Comparison of ENCODE assay signal across 13 cellular contexts in the genomic region with DNA sequence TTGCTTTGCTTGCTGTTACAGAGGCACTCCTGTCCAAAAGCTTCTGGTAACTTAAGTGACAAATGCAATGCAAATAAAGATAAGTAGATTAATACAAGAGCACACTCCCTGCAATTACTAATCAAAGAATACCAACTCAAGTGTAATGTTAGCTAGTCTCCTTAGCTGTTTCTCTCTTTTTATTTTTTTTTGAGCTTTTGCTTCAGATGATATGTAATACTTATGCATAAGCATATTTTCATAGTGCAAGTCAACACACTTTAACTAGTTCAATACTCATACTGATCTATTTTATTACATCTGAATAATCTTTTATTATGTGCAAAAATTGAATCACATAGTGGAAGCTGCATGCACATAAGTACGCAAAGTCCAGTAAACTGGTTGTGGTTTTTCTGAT. TPM values are rescaled to one million over a fixed set of nuclear protein-coding genes. Genes with fewer than 3 reads are reported as not detected.
DNase-seq lines count a peak whose midpoint lies in the region; ATAC-seq, FAIRE-seq and TF ChIP-seq lines count a peak whose summit lies in the region.
"Had no signal": no experiment of that assay in that cellular context is flagged by ENCODE, and none has a peak within 500 bp of the region (broad histone marks: within the 10 kb centered on the region; RNA-seq: fewer than 3 reads in every experiment).

No MANE protein-coding gene starts in this region.

- TF ChIP-seq CTCF in A549 (IDR thresholded peaks at IDR 0.05) (no peak), DND-41 (IDR thresholded peaks at IDR 0.05; ENCODE audit: borderline replicate concordance, extremely low read depth, low read length, poor library complexity, severe bottlenecking) (no peak), Panc1 (IDR thresholded peaks at IDR 0.05) (no peak), foreskin fibroblast (IDR thresholded peaks at IDR 0.05; ENCODE audit: low read depth, low read length) (no peak)

- H3K36me3 ChIP-seq in DND-41 (ENCODE audit: insufficient read depth, low read length), result peaks cover 2% of the 10 kb centered on the region; the same call in 1 of the 2 replicates
- no peaks in the 10 kb centered on the region for H3K36me3 ChIP-seq in Panc1 (ENCODE audit: control insufficient read depth, insufficient read depth, low read length)

- H3K4me1 ChIP-seq in A549, result peaks cover 43% of the 10 kb centered on the region
- H3K4me1 ChIP-seq in DND-41 (ENCODE audit: insufficient read depth, low read length), result peaks cover 68% of the 10 kb centered on the region
- peaks cover 6% of the 10 kb centered on the region; the same call in 1 of the 2 replicates for H3K4me1 ChIP-seq in Panc1 (ENCODE audit: control insufficient read depth, insufficient read depth, low read length)

- in situ Hi-C loops in Panc1 (cut with HindIII; ENCODE audit: low pct_unique_long_range_greater_than_20kb, low sequenced_read_pairs), result no loop called here

- no peaks in the 10 kb centered on the region for H3K9me3 Mint-ChIP-seq in stimulated activated effector memory CD8-positive, alpha-beta T cell treated with anti-CD3 and anti-CD28 coated beads, Interleukin-12 subunit alpha, Interleukin-12 subunit beta, amount 100 ng/mL, for 72 hours

- peak overlapping the region; percentile 85 for H3K4me2 ChIP-seq in A549
- H3K4me2 ChIP-seq in DND-41 (ENCODE audit: insufficient read depth, low read length), result peak overlapping the region; percentile 90; the same call in 1 of the 2 replicates

- H3K27ac ChIP-seq in A549, result peak overlapping the region; percentile 92 to 99
- H3K27ac ChIP-seq in DND-41 (ENCODE audit: low read length), result no peak overlapping the region
- H3K27ac ChIP-seq in Panc1 (ENCODE audit: low read length), result no peak overlapping the region

- no peak for TF ChIP-seq POLR2A in A549 (IDR thresholded peaks at IDR 0.05; ENCODE audit: low read length)

- H3K27ac Mint-ChIP-seq in stimulated activated effector memory CD8-positive, alpha-beta T cell treated with anti-CD3 and anti-CD28 coated beads, Interleukin-12 subunit alpha, Interleukin-12 subunit beta, amount 100 ng/mL, for 72 hours, result no peak overlapping the region

- H3K4me3 ChIP-seq in A549 (peak overlapping the region; percentile 84), DND-41 (ENCODE audit: low read depth in 1 of 2, low read length in 2 of 2) (peak overlapping the region; percentile 9 to 79; a peak in 1 of 4 replicates), Panc1 (ENCODE audit: low read depth in 2 of 2, low read length in 2 of 2) (peak overlapping the region; percentile 63 to 97; a peak in 3 of 4 replicates), foreskin fibroblast (ENCODE audit: low read depth in 1 of 2, low read length in 2 of 2) (peak overlapping the region; percentile 66 to 87)
- H3K4me3 ChIP-seq: lung had no signal

- intact Hi-C loops in Panc1 (cut with micrococcal nuclease; ENCODE audit: unreplicated experiment), result no loop called here

- H3K9ac ChIP-seq in DND-41 (ENCODE audit: low read depth, low read length), result peak overlapping the region; percentile 73

- TF ChIP-seq RAD21 in A549 (conservative IDR thresholded peaks at IDR 0.05 in 1 of 2, IDR thresholded peaks at IDR 0.05 in 1 of 2), result no peak

- DNase-seq in A549 (ENCODE audit: low read depth in 1 of 2, low spot score in 1 of 2) (no peak), DND-41 (no peak), Panc1 (ENCODE audit: low read depth, low spot score) (no peak), foreskin fibroblast (no peak), NOMO-1 (lab: John Stamatoyannopoulos, UW; ENCODE audit: unreplicated experiment in 2 of 2) (no peak), NCI-H2196 treated with DMSO at 0.1 percent for 48 hours (lab: John Stamatoyannopoulos, UW; ENCODE audit: unreplicated experiment) (no peak)
- DNase-seq in stimulated activated effector memory CD8-positive, alpha-beta T cell treated with anti-CD3 and anti-CD28 coated beads, Interleukin-12 subunit alpha, Interleukin-12 subunit beta, amount 100 ng/mL, for 72 hours (ENCODE audit: low spot score in 2 of 2), result no peak
- DNase-seq: activated T-cell treated with anti-CD3 and anti-CD28 coated beads, Interleukin-2, amount 50 U/mL, for 48 hours; caudate nucleus; right cardiac atrium had no signal

- no peaks in the 10 kb centered on the region for H4K20me1 ChIP-seq in DND-41 (ENCODE audit: insufficient read depth, low read length)

- WGBS in A549 (ENCODE audit: missing lambda C conversion rate), result 0% methylated on average over 1 of the region's 1 CpG

- H3K27me3 ChIP-seq in DND-41 (ENCODE audit: insufficient read depth, low read length, poor library complexity) (no peaks in the 10 kb centered on the region), Panc1 (ENCODE audit: control insufficient read depth, insufficient read depth, low read length) (no peaks in the 10 kb centered on the region)

- POLR2A ChIA-PET in A549 (lab: Yijun Ruan, JAX), result interaction anchor here (1.0 to 1.7 kb wide), 2 partner anchors 9 to 18 kb away, joined by 4 read pairs; no protein-coding TSS in a partner anchor
- POLR2A ChIA-PET in Panc1 (lab: Charles Lee), result no interaction called here

- H3K36me3 Mint-ChIP-seq in stimulated activated effector memory CD8-positive, alpha-beta T cell treated with anti-CD3 and anti-CD28 coated beads, Interleukin-12 subunit alpha, Interleukin-12 subunit beta, amount 100 ng/mL, for 72 hours, result no peaks in the 10 kb centered on the region

- CTCF ChIA-PET in A549 (lab: Yijun Ruan, JAX), result interaction anchor here (0.7 kb wide), 1 partner anchor 227 kb away, joined by 3 read pairs; no protein-coding TSS in a partner anchor
- CTCF ChIA-PET in Panc1 (lab: Charles Lee), result no interaction called here

- H3K79me2 ChIP-seq in DND-41 (ENCODE audit: insufficient read depth, low read length), result peaks cover 43% of the 10 kb centered on the region

- ATAC-seq in A549 (no peak), DND-41 (ENCODE audit: insufficient read depth, low read depth) (no peak), Panc1 (no peak), HG03439 (IDR thresholded peaks at IDR 0.05; ENCODE audit: unreplicated experiment) (no peak)
- no peak for ATAC-seq in stimulated activated effector memory CD8-positive, alpha-beta T cell treated with anti-CD3 and anti-CD28 coated beads, Interleukin-12 subunit alpha, Interleukin-12 subunit beta, amount 100 ng/mL, for 72 hours
- ATAC-seq: right cardiac atrium had no signal

- H3K9me3 ChIP-seq in A549, result no peaks in the 10 kb centered on the region
- H3K9me3 ChIP-seq in DND-41 (ENCODE audit: insufficient read depth, low read length, severe bottlenecking), result no peaks in the 10 kb centered on the region
- H3K9me3 ChIP-seq in Panc1 (ENCODE audit: control insufficient read depth, insufficient read depth, low read depth, low read length), result no peaks in the 10 kb centered on the region

- H3K4me1 Mint-ChIP-seq in stimulated activated effector memory CD8-positive, alpha-beta T cell treated with anti-CD3 and anti-CD28 coated beads, Interleukin-12 subunit alpha, Interleukin-12 subunit beta, amount 100 ng/mL, for 72 hours, result peaks cover 5% of the 10 kb centered on the region

- no peak for FAIRE-seq in A549 (lab: Jason Lieb, UNC)
- FAIRE-seq: frontal cortex had no signal

- no peak for TF ChIP-seq EP300 in A549 (IDR thresholded peaks at IDR 0.05)

- no peak overlapping the region for H3K4me3 Mint-ChIP-seq in stimulated activated effector memory CD8-positive, alpha-beta T cell treated with anti-CD3 and anti-CD28 coated beads, Interleukin-12 subunit alpha, Interleukin-12 subunit beta, amount 100 ng/mL, for 72 hours

- no TSS peak for BruUV-seq in Panc1 (replicated peaks; lab: Mats Ljungman, UMichigan)

- H2AFZ ChIP-seq in DND-41 (ENCODE audit: low read depth, low read length), result no peak overlapping the region; the same call in 1 of the 2 replicates

TF ChIP-seq in A549, 52 proteins besides CTCF, POLR2A, EP300 and RAD21:
- TF ChIP-seq FOXS1 (CRISPR knock-in tag; IDR thresholded peaks at IDR 0.05) (no peak), EHMT2 (IDR thresholded peaks at IDR 0.05; ENCODE audit: low read depth) (no peak)
- TF ChIP-seq, protein P1, sequence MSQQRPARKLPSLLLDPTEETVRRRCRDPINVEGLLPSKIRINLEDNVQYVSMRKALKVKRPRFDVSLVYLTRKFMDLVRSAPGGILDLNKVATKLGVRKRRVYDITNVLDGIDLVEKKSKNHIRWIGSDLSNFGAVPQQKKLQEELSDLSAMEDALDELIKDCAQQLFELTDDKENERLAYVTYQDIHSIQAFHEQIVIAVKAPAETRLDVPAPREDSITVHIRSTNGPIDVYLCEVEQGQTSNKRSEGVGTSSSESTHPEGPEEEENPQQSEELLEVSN (IDR thresholded peaks at IDR 0.05; ENCODE audit: borderline replicate concordance, low read depth), result no peak
- TF ChIP-seq, protein P2, sequence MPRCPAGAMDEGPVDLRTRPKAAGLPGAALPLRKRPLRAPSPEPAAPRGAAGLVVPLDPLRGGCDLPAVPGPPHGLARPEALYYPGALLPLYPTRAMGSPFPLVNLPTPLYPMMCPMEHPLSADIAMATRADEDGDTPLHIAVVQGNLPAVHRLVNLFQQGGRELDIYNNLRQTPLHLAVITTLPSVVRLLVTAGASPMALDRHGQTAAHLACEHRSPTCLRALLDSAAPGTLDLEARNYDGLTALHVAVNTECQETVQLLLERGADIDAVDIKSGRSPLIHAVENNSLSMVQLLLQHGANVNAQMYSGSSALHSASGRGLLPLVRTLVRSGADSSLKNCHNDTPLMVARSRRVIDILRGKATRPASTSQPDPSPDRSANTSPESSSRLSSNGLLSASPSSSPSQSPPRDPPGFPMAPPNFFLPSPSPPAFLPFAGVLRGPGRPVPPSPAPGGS (IDR thresholded peaks at IDR 0.05), result no peak

RNA-seq across cellular contexts. Expression of a gene that starts 2.7 kb away (rescaled TPM):
- 125 and 161 TPM in 2 replicates for polyA plus RNA-seq in A549 (2011; rRNA removed)
- polyA plus RNA-seq in A549 (2012; cell fraction: cytosol; rRNA removed), result 16.0 and 18.3 TPM in 2 replicates
- 15.2 and 26.8 TPM in 2 replicates for polyA plus RNA-seq in A549 (2012; cell fraction: nucleus; rRNA removed)
- 52.0 to 53.9 TPM (median 52.4 TPM) in 3 replicates for polyA plus RNA-seq in A549 (2017; fragmentation: RNase III; extraction: RNeasy Plus Mini Kit Qiagen cat#74134 plus additional on column Dnase treatment)
- polyA minus RNA-seq in A549 (2011; rRNA and poly(A)+ RNA removed), result 201 and 266 TPM in 2 replicates
- total RNA-seq in Panc1 (2021; ENCODE audit: unreplicated experiment), result 6.4 TPM
- polyA plus RNA-seq in Panc1 (2012; ENCODE audit: insufficient read length), result 3.9 TPM

Comparison
In these comparisons a context has a peak if more than half of its experiments do, and no peak if none do; other contexts are left out.
1. H3K27ac ChIP-seq: peak in A549 (2 of 2); none in DND-41 (single experiment) and Panc1 (single experiment).
2. Peak in every context shown above with its lines, with median percentiles within 50 percentile points of each other: H3K4me3 ChIP-seq.